ENCODE assay signal across 11 cellular contexts in genomic region chr11:117185739-117186430, GRCh38. TPM values are rescaled to one million over a fixed set of nuclear protein-coding genes. Genes with fewer than 3 reads are reported as not detected.
A peak's percentile ranks its signal among the peaks of the same experiment; 100 is the strongest.
DNase-seq lines count a peak whose midpoint lies in the region; ATAC-seq and TF ChIP-seq lines count a peak whose summit lies in the region.
"Had no signal": no experiment of that assay in that cellular context is flagged by ENCODE, and none has a peak within 500 bp of the region (broad histone marks: within the 10 kb centered on the region; RNA-seq: fewer than 3 reads in every experiment).

No MANE protein-coding gene starts in this region.

- H3K27ac Mint-ChIP-seq in natural killer cell: peak overlapping the region in 1 of 2 donors; percentile 37
- H3K27ac Mint-ChIP-seq in natural killer cell treated with Interleukin-12 subunit alpha and Interleukin-12 subunit beta and Interleukin-15 and Interleukin-18, amount 100 ng/mL, for 72 hours: peak overlapping the region in 1 of 2 donors; percentile 82

- no peak for TF ChIP-seq CTCF in natural killer cell (IDR thresholded peaks at IDR 0.05)
- no peak for TF ChIP-seq CTCF in RWPE2 (IDR thresholded peaks at IDR 0.05; ENCODE audit: poor library complexity, severe bottlenecking)
- no peak for TF ChIP-seq CTCF in left lung (IDR thresholded peaks at IDR 0.05)

- no peaks in the 10 kb centered on the region for H3K9me3 Mint-ChIP-seq in natural killer cell
- no peaks in the 10 kb centered on the region for H3K9me3 Mint-ChIP-seq in natural killer cell treated with Interleukin-12 subunit alpha and Interleukin-12 subunit beta and Interleukin-15 and Interleukin-18, amount 100 ng/mL, for 72 hours

- H3K4me1 ChIP-seq in RWPE2 (ENCODE audit: insufficient read depth, poor library complexity, severe bottlenecking): no peaks in the 10 kb centered on the region
- H3K4me1 ChIP-seq in left lung: peaks cover 2 to 34% of the 10 kb centered on the region in 2 donors

- no peaks in the 10 kb centered on the region for H3K27me3 ChIP-seq in RWPE2 (ENCODE audit: insufficient read depth, poor library complexity, severe bottlenecking)
- H3K27me3 ChIP-seq in left lung: no peaks in the 10 kb centered on the region
- H3K27me3 ChIP-seq: BE2C had no signal

- no peak overlapping the region for H3K4me3 ChIP-seq in RWPE2 (ENCODE audit: severe bottlenecking)
- no peak overlapping the region for H3K4me3 ChIP-seq in left lung

- no peaks in the 10 kb centered on the region for H3K9me3 ChIP-seq in RWPE2 (ENCODE audit: severe bottlenecking)
- no peaks in the 10 kb centered on the region for H3K9me3 ChIP-seq in left lung
- H3K9me3 ChIP-seq: BE2C had no signal

- H3K36me3 ChIP-seq in RWPE2 (ENCODE audit: low read depth) (peaks cover 8% of the 10 kb centered on the region), left lung (peaks cover 0 to 62% of the 10 kb centered on the region in 2 donors)

- no peak for ATAC-seq in natural killer cell
- ATAC-seq in natural killer cell treated with Interleukin-12 subunit alpha and Interleukin-12 subunit beta and Interleukin-15 and Interleukin-18, amount 100 ng/mL, for 72 hours: no peak
- no peak for ATAC-seq in RWPE2 (ENCODE audit: low read depth)
- no peak for ATAC-seq in left lung
- ATAC-seq in GM21515 (IDR thresholded peaks at IDR 0.05; ENCODE audit: unreplicated experiment): no peak

- no peaks in the 10 kb centered on the region for H3K36me3 Mint-ChIP-seq in natural killer cell
- no peaks in the 10 kb centered on the region for H3K36me3 Mint-ChIP-seq in natural killer cell treated with Interleukin-12 subunit alpha and Interleukin-12 subunit beta and Interleukin-15 and Interleukin-18, amount 100 ng/mL, for 72 hours

- no peak overlapping the region for H3K27ac ChIP-seq in RWPE2 (ENCODE audit: poor library complexity, severe bottlenecking)
- peak overlapping the region; percentile 13 to 78 for H3K27ac ChIP-seq in left lung

- peaks cover 4 to 5% of the 10 kb centered on the region in 2 donors for H3K4me1 Mint-ChIP-seq in natural killer cell
- peaks cover 3 to 10% of the 10 kb centered on the region in 2 donors for H3K4me1 Mint-ChIP-seq in natural killer cell treated with Interleukin-12 subunit alpha and Interleukin-12 subunit beta and Interleukin-15 and Interleukin-18, amount 100 ng/mL, for 72 hours (ENCODE audit: low read depth in 2 of 2)

- H3K4me3 Mint-ChIP-seq in natural killer cell: peak overlapping the region; percentile 37
- no peak overlapping the region for H3K4me3 Mint-ChIP-seq in natural killer cell treated with Interleukin-12 subunit alpha and Interleukin-12 subunit beta and Interleukin-15 and Interleukin-18, amount 100 ng/mL, for 72 hours

- DNase-seq in natural killer cell: no peak
- DNase-seq in natural killer cell treated with Interleukin-12 subunit alpha and Interleukin-12 subunit beta and Interleukin-15 and Interleukin-18, amount 100 ng/mL, for 72 hours (ENCODE audit: low spot score): no peak
- DNase-seq in RWPE2 (ENCODE audit: low spot score): peak; percentile 29
- DNase-seq in left lung: no peak
- DNase-seq in ureter (ENCODE audit: low spot score): peak; percentile 22
- DNase-seq in AG08396 (ENCODE audit: low spot score): no peak
- no peak for DNase-seq in NCI-H526 treated with DMSO at 0.1 percent for 48 hours (lab: John Stamatoyannopoulos, UW)
- DNase-seq: BE2C, NCI-H526, T-helper 1 cell had no signal

- intact Hi-C loops in natural killer cell (cut with micrococcal nuclease) (no loop called here), left lung (cut with DNase I) (no loop called here)

- no peaks in the 10 kb centered on the region for H3K27me3 Mint-ChIP-seq in natural killer cell (ENCODE audit: low read depth in 2 of 2)
- H3K27me3 Mint-ChIP-seq in natural killer cell treated with Interleukin-12 subunit alpha and Interleukin-12 subunit beta and Interleukin-15 and Interleukin-18, amount 100 ng/mL, for 72 hours: no peaks in the 10 kb centered on the region

RNA-seq across cellular contexts. Expression of gene SIDT2, which starts 7.3 kb away (rescaled TPM):
- total RNA-seq in natural killer cell: 100 to 1,000 TPM in 1 of 3 donors, 10 to 100 TPM in 2; 80.0 to 111 (median 82.0) TPM
- 10 to 100 TPM; 23.1 to 30.3 TPM for total RNA-seq in natural killer cell treated with Interleukin-12 subunit alpha and Interleukin-12 subunit beta and Interleukin-15 and Interleukin-18, amount 100 ng/mL, for 72 hours
- 100 to 1,000 TPM in 1 of 2 donors, 10 to 100 TPM in 1; 66.1 to 112 TPM for total RNA-seq in left lung
- total RNA-seq in ureter: 36.5 TPM

RNA-seq across cellular contexts. Expression of gene TAGLN, which starts 13.3 kb away (rescaled TPM):
- total RNA-seq in natural killer cell (10 to 100 TPM in 1 of 3 donors, 1 to 10 TPM in 2; 8.2 to 18.0 (median 8.3) TPM), left lung (100 to 1,000 TPM; 505 to 763 TPM), ureter (1,521 TPM)
- 1 to 10 TPM; 4.8 to 7.4 TPM for total RNA-seq in natural killer cell treated with Interleukin-12 subunit alpha and Interleukin-12 subunit beta and Interleukin-15 and Interleukin-18, amount 100 ng/mL, for 72 hours

RNA-seq across cellular contexts. Expression of gene PAFAH1B2, which starts 41.8 kb away (rescaled TPM):
- total RNA-seq in natural killer cell (10 to 100 TPM; 46.1 to 71.0 (median 58.8) TPM), left lung (10 to 100 TPM; 78.1 to 82.3 TPM), ureter (77.2 TPM)
- 10 to 100 TPM; 60.6 to 76.7 TPM for total RNA-seq in natural killer cell treated with Interleukin-12 subunit alpha and Interleukin-12 subunit beta and Interleukin-15 and Interleukin-18, amount 100 ng/mL, for 72 hours

RNA-seq across cellular contexts. Expression of gene PCSK7, which starts 46.0 kb away (rescaled TPM):
- total RNA-seq in natural killer cell (100 to 1,000 TPM; 397 to 471 (median 441) TPM), left lung (10 to 100 TPM; 65.8 to 77.8 TPM), ureter (99.6 TPM)
- 100 to 1,000 TPM; 140 to 206 TPM for total RNA-seq in natural killer cell treated with Interleukin-12 subunit alpha and Interleukin-12 subunit beta and Interleukin-15 and Interleukin-18, amount 100 ng/mL, for 72 hours

RNA-seq across cellular contexts. Expression of gene RNF214, which starts 46.6 kb away (rescaled TPM):
- 10 to 100 TPM; 13.7 to 20.7 (median 17.3) TPM for total RNA-seq in natural killer cell
- 10 to 100 TPM; 18.9 to 21.6 TPM for total RNA-seq in natural killer cell treated with Interleukin-12 subunit alpha and Interleukin-12 subunit beta and Interleukin-15 and Interleukin-18, amount 100 ng/mL, for 72 hours
- total RNA-seq in left lung: 10 to 100 TPM; 21.5 to 22.3 TPM
- 32.1 TPM for total RNA-seq in ureter

Comparison
In these comparisons a context has a peak if more than half of its experiments do, and no peak if none do; other contexts are left out.
1. DNase-seq: peak in RWPE2 (single experiment) and ureter (single experiment); none in natural killer cell (single experiment), natural killer cell treated with Interleukin-12 subunit alpha and Interleukin-12 subunit beta and Interleukin-15 and Interleukin-18, amount 100 ng/mL, for 72 hours (single experiment), left lung (0 of 2), AG08396 (single experiment) and NCI-H526 treated with DMSO at 0.1 percent for 48 hours (single experiment).
2. RNA of gene TAGLN, which starts 13.3 kb away (total RNA-seq): 1,521 TPM in ureter (single experiment) and 505 to 763 TPM in left lung; 8.2 to 18.0 TPM in natural killer cell and 4.8 to 7.4 TPM in natural killer cell treated with Interleukin-12 subunit alpha and Interleukin-12 subunit beta and Interleukin-15 and Interleukin-18, amount 100 ng/mL, for 72 hours; every median in the first group is over 10 times any median in the second.